Comparison of ENCODE assay signal across 10 cellular contexts in the genomic region with DNA sequence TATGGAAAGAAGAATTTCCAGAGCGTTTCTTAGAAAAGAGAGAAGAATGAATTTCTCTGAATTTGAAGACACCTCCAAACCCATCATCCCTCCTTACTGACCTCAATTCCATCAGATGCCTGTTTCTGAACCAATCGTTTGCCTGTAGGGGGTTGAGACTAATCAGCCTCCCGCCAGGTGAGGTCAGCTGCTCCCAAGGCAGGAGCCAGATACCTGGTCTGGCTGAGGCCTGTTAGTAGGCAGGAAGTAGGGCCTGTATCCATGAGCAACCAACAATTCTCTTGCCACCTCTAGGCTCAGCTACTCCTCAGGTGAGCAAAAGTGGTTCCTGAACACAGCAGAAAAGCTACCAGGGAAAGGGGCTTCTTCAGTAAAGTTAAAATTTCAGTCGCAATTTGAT. TPM values are rescaled to one million over a fixed set of nuclear protein-coding genes. Genes with fewer than 3 reads are reported as not detected.
"Had no signal": no experiment of that assay in that cellular context is flagged by ENCODE, and none has a peak within 500 bp of the region (broad histone marks: within the 10 kb centered on the region; RNA-seq: fewer than 3 reads in every experiment).

No MANE protein-coding gene starts in this region.

- H3K4me3 ChIP-seq: GM23248, GM23338, HAP-1 had no signal

- DNase-seq: GOT3, H7, H9, HFFc6 had no signal

- H3K36me3 ChIP-seq: HAP-1 had no signal

- H3K4me1 ChIP-seq: HAP-1 had no signal

- H3K9me3 ChIP-seq: HAP-1 had no signal

- H3K27ac ChIP-seq: GM23248 had no signal

- H3K9ac ChIP-seq: GM23248 had no signal

- H3K27ac Mint-ChIP-seq: GM23338, H9, HFFc6 had no signal

- H3K4me3 Mint-ChIP-seq: GM23338, H9, HFFc6 had no signal

- ATAC-seq: GM23338, HCT116 had no signal

RNA-seq across cellular contexts. Expression of gene HTR5A, which starts 50.3 kb away (rescaled TPM):
- total RNA-seq: GM23248, GM23338, H1, H4, H7, H9, HFFc6 had no signal
- polyA plus RNA-seq: GM23248, GM23338 had no signal
